ENCODE assay signal across 8 cellular contexts in the genomic region with DNA sequence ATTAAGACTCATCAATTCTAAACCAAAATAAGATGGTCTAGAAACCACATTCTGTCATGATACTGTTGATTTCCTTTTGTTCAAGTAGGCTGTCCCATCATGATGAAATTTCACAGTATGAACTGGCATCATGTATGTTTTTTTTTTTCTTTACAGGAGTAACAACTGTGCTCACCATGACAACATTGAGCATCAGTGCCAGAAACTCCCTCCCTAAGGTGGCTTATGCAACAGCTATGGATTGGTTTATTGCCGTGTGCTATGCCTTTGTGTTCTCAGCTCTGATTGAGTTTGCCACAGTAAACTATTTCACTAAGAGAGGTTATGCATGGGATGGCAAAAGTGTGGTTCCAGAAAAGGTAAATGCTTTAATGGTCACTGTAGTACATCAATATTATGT. TPM values are rescaled to one million over a fixed set of nuclear protein-coding genes. Genes with fewer than 3 reads are reported as not detected.
"Had no signal": no experiment of that assay in that cellular context is flagged by ENCODE, and none has a peak within 500 bp of the region (broad histone marks: within the 10 kb centered on the region; RNA-seq: fewer than 3 reads in every experiment).

No MANE protein-coding gene starts in this region.

- H3K27ac Mint-ChIP-seq: GM23338, H9, HFFc6 had no signal

- DNase-seq: GM23248, GOT3, H7, H9, HCEC 1CT, HFFc6 had no signal

- ATAC-seq: GM23338, HCT116 had no signal

- H3K9me3 Mint-ChIP-seq: GM23338, H9 had no signal

- H3K4me3 Mint-ChIP-seq: GM23338, H9, HFFc6 had no signal

RNA-seq across cellular contexts. Expression of a gene that starts 47.6 kb away (rescaled TPM):
- total RNA-seq: GM23248, H9, HFFc6 had no signal
